1 cellular context compared by ENCODE assay signal in genomic region chr21:46038341-46038829, GRCh38.
TF ChIP-seq lines count a peak whose summit lies in the region.

No MANE protein-coding gene starts in this region.

TF ChIP-seq in SK-N-SH, 30 proteins besides CTCF, POLR2A, EP300 and RAD21:
- TF ChIP-seq USF2 (IDR thresholded peaks at IDR 0.05; ENCODE audit: borderline replicate concordance, low read depth, low read length) (no peak), ZBTB33 (IDR thresholded peaks at IDR 0.05; ENCODE audit: borderline replicate concordance, low read depth) (no peak), JUND (IDR thresholded peaks at IDR 0.05) (no peak), CHD2 (IDR thresholded peaks at IDR 0.05; ENCODE audit: low read length, partially characterized antibody) (no peak), MAX (IDR thresholded peaks at IDR 0.05; ENCODE audit: low read depth) (no peak), TCF12 (IDR thresholded peaks at IDR 0.05) (no peak), RFX5 (IDR thresholded peaks at IDR 0.05; ENCODE audit: low read length) (no peak), GATA2 (CRISPR knock-in tag; IDR thresholded peaks at IDR 0.05) (no peak), NRF1 (IDR thresholded peaks at IDR 0.05; ENCODE audit: low read depth, low read length) (no peak), MXI1 (IDR thresholded peaks at IDR 0.05; ENCODE audit: low read depth, low read length) (no peak), MEF2A (IDR thresholded peaks at IDR 0.05; ENCODE audit: borderline replicate concordance, low read depth) (no peak), TEAD4 (IDR thresholded peaks at IDR 0.05; ENCODE audit: borderline replicate concordance, insufficient read depth) (no peak), SIN3A (IDR thresholded peaks at IDR 0.05; ENCODE audit: borderline replicate concordance, low read depth, low read length) (no peak), SMC3 (IDR thresholded peaks at IDR 0.05; ENCODE audit: low read depth, low read length) (no peak), FOSL2 (IDR thresholded peaks at IDR 0.05; ENCODE audit: borderline replicate concordance, low read depth) (no peak), TAF1 (IDR thresholded peaks at IDR 0.05; ENCODE audit: borderline replicate concordance, low read depth, low read length) (no peak), RCOR1 (IDR thresholded peaks at IDR 0.05; ENCODE audit: low read length) (no peak), FOXJ3 (CRISPR knock-in tag; IDR thresholded peaks at IDR 0.05) (no peak)
- TF ChIP-seq, protein P1, sequence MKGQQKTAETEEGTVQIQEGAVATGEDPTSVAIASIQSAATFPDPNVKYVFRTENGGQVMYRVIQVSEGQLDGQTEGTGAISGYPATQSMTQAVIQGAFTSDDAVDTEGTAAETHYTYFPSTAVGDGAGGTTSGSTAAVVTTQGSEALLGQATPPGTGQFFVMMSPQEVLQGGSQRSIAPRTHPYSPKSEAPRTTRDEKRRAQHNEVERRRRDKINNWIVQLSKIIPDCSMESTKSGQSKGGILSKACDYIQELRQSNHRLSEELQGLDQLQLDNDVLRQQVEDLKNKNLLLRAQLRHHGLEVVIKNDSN (IDR thresholded peaks at IDR 0.05; ENCODE audit: borderline replicate concordance, low read depth), result no peak
